ENCODE assay signal across 8 cellular contexts in genomic region chr4:140149851-140150635, GRCh38. TPM values are rescaled to one million over a fixed set of nuclear protein-coding genes. Genes with fewer than 3 reads are reported as not detected.
A peak's percentile ranks its signal among the peaks of the same experiment; 100 is the strongest.
DNase-seq lines count a peak whose midpoint lies in the region; ATAC-seq, FAIRE-seq and TF ChIP-seq lines count a peak whose summit lies in the region.

No MANE protein-coding gene starts in this region.

- no peak for TF ChIP-seq CTCF in Caco-2 (IDR thresholded peaks at IDR 0.05; ENCODE audit: insufficient read depth in 1 of 2, low read depth in 1 of 2, low read length in 1 of 2, severe bottlenecking in 1 of 2, unreplicated experiment in 1 of 2)
- peak in 3 of 6 experiments; percentile 17 to 36 (median 33) for TF ChIP-seq CTCF in Peyer's patch (IDR thresholded peaks at IDR 0.05)
- no peak for TF ChIP-seq CTCF in foreskin keratinocyte (conservative IDR thresholded peaks at IDR 0.05)
- peak; percentile 33 for TF ChIP-seq CTCF in neural cell (IDR thresholded peaks at IDR 0.05; ENCODE audit: poor library complexity, severe bottlenecking)
- TF ChIP-seq CTCF in suprapubic skin (IDR thresholded peaks at IDR 0.05): no peak
- TF ChIP-seq CTCF in D721Med (IDR thresholded peaks at IDR 0.05; ENCODE audit: insufficient read depth, missing control alignments): no peak

- DNase-seq in Caco-2 (peak; percentile 75 to 77), Peyer's patch (peak; percentile 68 to 88 (median 80)), foreskin keratinocyte (peak; percentile 31 to 65), suprapubic skin (ENCODE audit: low spot score in 2 of 2) (peak; percentile 86 to 88), D721Med (ENCODE audit: insufficient read length, low spot score) (no peak)
- peak; percentile 14 to 68 (median 44) for DNase-seq in activated naive CD4-positive, alpha-beta T cell (lab: John Stamatoyannopoulos, UW)

- peak overlapping the region; percentile 99 for H3K27ac ChIP-seq in HUES64 (ENCODE audit: low read depth, low read length)
- H3K27ac ChIP-seq in Peyer's patch: peak overlapping the region; percentile 88 to 99 (median 94)
- H3K27ac ChIP-seq in foreskin keratinocyte: peak overlapping the region; percentile 71
- H3K27ac ChIP-seq in neural cell (ENCODE audit: low read length): peak overlapping the region; percentile 97
- H3K27ac ChIP-seq in suprapubic skin: peak overlapping the region; percentile 94

- peak overlapping the region; percentile 97 for H3K4me3 Mint-ChIP-seq in Caco-2 (ENCODE audit: unreplicated experiment)

- no peaks in the 10 kb centered on the region for H3K27me3 Mint-ChIP-seq in Caco-2 (ENCODE audit: insufficient read depth, unreplicated experiment)

- H3K9ac ChIP-seq in HUES64 (ENCODE audit: low read depth, low read length) (peak overlapping the region; percentile 94), neural cell (ENCODE audit: low read length) (peak overlapping the region; percentile 95)

- TF ChIP-seq EP300 in neural cell (conservative IDR thresholded peaks at IDR 0.05; ENCODE audit: poor library complexity, severe bottlenecking): no peak
- TF ChIP-seq EP300 in suprapubic skin (IDR thresholded peaks at IDR 0.05): no peak

- POLR2A ChIA-PET in Caco-2 (lab: Charles Lee): interaction anchor here (0.7 to 2.4 kb wide), 5 partner anchors 12 to 223 kb away, joined by 6 to 26 read pairs (median 7); partner anchors contain the start of gene SCOC

- WGBS in HUES64: 5% methylated on average over 19 of the region's 20 CpGs
- under 1% methylated on average over 18 of the region's 20 CpGs for WGBS in suprapubic skin

- ATAC-seq in foreskin keratinocyte: peak; percentile 32

- TF ChIP-seq POLR2A in Peyer's patch (IDR thresholded peaks at IDR 0.05) (no peak), suprapubic skin (IDR thresholded peaks at IDR 0.05) (no peak)

- TF ChIP-seq RAD21 in neural cell (conservative IDR thresholded peaks at IDR 0.05): peak; percentile 60

- intact Hi-C loops in Caco-2 (cut with micrococcal nuclease; ENCODE audit: unreplicated experiment): loop anchor here (1.0 to 5.0 kb wide), 6 partner anchors 65 to 483 kb away; partner anchors contain the start of gene MGST2

- FAIRE-seq in D721Med (lab: Jason Lieb, UNC): no peak

- H3K36me3 Mint-ChIP-seq in Caco-2 (ENCODE audit: insufficient read depth, unreplicated experiment): peaks cover 28% of the 10 kb centered on the region

- H3K36me3 ChIP-seq in Caco-2 (ENCODE audit: control insufficient read depth, insufficient read depth, low read length) (no peaks in the 10 kb centered on the region), HUES64 (ENCODE audit: insufficient read depth, low read length) (no peaks in the 10 kb centered on the region), Peyer's patch (no peaks in the 10 kb centered on the region), neural cell (ENCODE audit: insufficient read depth, low read length) (no peaks in the 10 kb centered on the region), suprapubic skin (no peaks in the 10 kb centered on the region)

- no peaks in the 10 kb centered on the region for H4K20me1 ChIP-seq in neural cell (ENCODE audit: insufficient read depth)

- no peaks in the 10 kb centered on the region for H3K9me3 ChIP-seq in Caco-2
- H3K9me3 ChIP-seq in HUES64 (ENCODE audit: insufficient read depth, low read depth, low read length): no peaks in the 10 kb centered on the region
- H3K9me3 ChIP-seq in Peyer's patch: no peaks in the 10 kb centered on the region
- no peaks in the 10 kb centered on the region for H3K9me3 ChIP-seq in neural cell (ENCODE audit: low read length)
- H3K9me3 ChIP-seq in suprapubic skin: no peaks in the 10 kb centered on the region

- H3K27ac Mint-ChIP-seq in Caco-2 (ENCODE audit: unreplicated experiment): peak overlapping the region; percentile 97

- H2AFZ ChIP-seq in neural cell (ENCODE audit: low read depth, low read length): peak overlapping the region; percentile 30

- peaks cover 4% of the 10 kb centered on the region for H3F3A ChIP-seq in neural cell (ENCODE audit: insufficient read depth, low read length, poor library complexity, severe bottlenecking)

- H3K4me3 ChIP-seq in Caco-2 (ENCODE audit: low read depth, low read length): peak overlapping the region; percentile 91
- H3K4me3 ChIP-seq in HUES64 (ENCODE audit: low read length): peak overlapping the region; percentile 99
- peak overlapping the region; percentile 52 to 97 (median 69) for H3K4me3 ChIP-seq in Peyer's patch
- H3K4me3 ChIP-seq in neural cell (ENCODE audit: low read length): peak overlapping the region; percentile 92
- peak overlapping the region; percentile 59 for H3K4me3 ChIP-seq in suprapubic skin

- CTCF ChIA-PET in Caco-2 (lab: Charles Lee): interaction anchor here (0.9 to 1.0 kb wide), 2 partner anchors 98 to 101 kb away, joined by 3 to 5 read pairs; no protein-coding TSS in a partner anchor

- H3K4me2 ChIP-seq in neural cell (ENCODE audit: low read length): peak overlapping the region; percentile 84

- H3K4me1 Mint-ChIP-seq in Caco-2 (ENCODE audit: low read depth, unreplicated experiment): peaks cover 13% of the 10 kb centered on the region

- no peaks in the 10 kb centered on the region for H3K9me3 Mint-ChIP-seq in Caco-2 (ENCODE audit: unreplicated experiment)

- BruUV-seq in Caco-2 (replicated peaks; lab: Mats Ljungman, UMichigan): TSS peak; percentile 23

- H3K27me3 ChIP-seq in Caco-2 (replicated peaks; ENCODE audit: control insufficient read depth, insufficient read depth, low read length) (no peaks in the 10 kb centered on the region), HUES64 (ENCODE audit: insufficient read depth, low read length) (peaks cover 13% of the 10 kb centered on the region), Peyer's patch (no peaks in the 10 kb centered on the region), foreskin keratinocyte (peaks cover 3% of the 10 kb centered on the region), neural cell (ENCODE audit: insufficient read depth, low read depth, low read length) (no peaks in the 10 kb centered on the region), suprapubic skin (no peaks in the 10 kb centered on the region)

- no peaks in the 10 kb centered on the region for H3K9me2 ChIP-seq in neural cell (ENCODE audit: insufficient read depth, low read length)

- peaks cover 50% of the 10 kb centered on the region for H3K79me2 ChIP-seq in neural cell (replicated peaks; ENCODE audit: insufficient read depth, low read length)

- H3K4me1 ChIP-seq in Caco-2 (peaks cover 15% of the 10 kb centered on the region; the same call in 1 of the 2 replicates), HUES64 (ENCODE audit: insufficient read depth, low read length) (peaks cover 36% of the 10 kb centered on the region), Peyer's patch (peaks cover 0 to 5% (median 0%) of the 10 kb centered on the region in 4 donors), foreskin keratinocyte (peaks cover 3% of the 10 kb centered on the region), suprapubic skin (peaks cover 19% of the 10 kb centered on the region)

TF ChIP-seq in neural cell, 6 proteins besides CTCF, POLR2A, EP300 and RAD21:
- no peak for TF ChIP-seq POLR2AphosphoS5 (IDR thresholded peaks at IDR 0.05)
- TF ChIP-seq REST (IDR thresholded peaks at IDR 0.05; ENCODE audit: borderline replicate concordance): no peak
- TF ChIP-seq SMC3 (conservative IDR thresholded peaks at IDR 0.05; ENCODE audit: poor library complexity): peak; percentile 66
- no peak for TF ChIP-seq EZH2 (IDR thresholded peaks at IDR 0.05; ENCODE audit: borderline replicate concordance, insufficient read depth, low read length, poor library complexity, severe bottlenecking)
- peak; percentile 60 for TF ChIP-seq MXI1 (conservative IDR thresholded peaks at IDR 0.05; ENCODE audit: poor library complexity, severe bottlenecking)
- peak; percentile 56 for TF ChIP-seq TAF1 (IDR thresholded peaks at IDR 0.05; ENCODE audit: low read depth)

RNA-seq across cellular contexts. Expression of gene MAML3, which starts 3.9 kb away (rescaled TPM):
- total RNA-seq in Caco-2 (2022): 12.1 TPM in 2 replicates
- polyA plus RNA-seq in HUES64 (2013, experiment 1 of 2): 4.9 TPM
- polyA plus RNA-seq in HUES64 (2013, experiment 2 of 2): 8.5 TPM
- total RNA-seq in Peyer's patch: 10 to 100 TPM in 3 of 4 donors, 1 to 10 TPM in 1; 6.5 to 44.6 (median 22.1) TPM
- total RNA-seq in foreskin keratinocyte: 0.35 and 0.61 TPM in 2 replicates
- polyA plus RNA-seq in foreskin keratinocyte: 0.09 and 0.19 TPM in 2 replicates
- polyA plus RNA-seq in neural cell: 10.2 and 10.4 TPM in 2 replicates
- 40.7 and 43.3 TPM in 2 replicates for polyA minus RNA-seq in neural cell
- 10 to 100 TPM; 18.2 to 42.7 (median 28.6) TPM for total RNA-seq in suprapubic skin
